1 cellular context compared by ENCODE assay signal in genomic region chr22:39176673-39177455, GRCh38.
TF ChIP-seq lines count a peak whose summit lies in the region.

No MANE protein-coding gene starts in this region.

TF ChIP-seq in HepG2, 621 proteins besides CTCF, POLR2A, EP300 and RAD21 (continued from another document and continues in another):
- TF ChIP-seq, protein P1, sequence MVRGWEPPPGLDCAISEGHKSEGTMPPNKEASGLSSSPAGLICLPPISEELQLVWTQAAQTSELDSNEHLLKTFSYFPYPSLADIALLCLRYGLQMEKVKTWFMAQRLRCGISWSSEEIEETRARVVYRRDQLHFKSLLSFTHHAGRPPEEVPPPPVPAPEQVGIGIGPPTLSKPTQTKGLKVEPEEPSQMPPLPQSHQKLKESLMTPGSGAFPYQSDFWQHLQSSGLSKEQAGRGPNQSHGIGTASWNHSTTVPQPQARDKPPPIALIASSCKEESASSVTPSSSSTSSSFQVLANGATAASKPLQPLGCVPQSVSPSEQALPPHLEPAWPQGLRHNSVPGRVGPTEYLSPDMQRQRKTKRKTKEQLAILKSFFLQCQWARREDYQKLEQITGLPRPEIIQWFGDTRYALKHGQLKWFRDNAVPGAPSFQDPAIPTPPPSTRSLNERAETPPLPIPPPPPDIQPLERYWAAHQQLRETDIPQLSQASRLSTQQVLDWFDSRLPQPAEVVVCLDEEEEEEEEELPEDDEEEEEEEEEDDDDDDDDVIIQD (CRISPR knock-in tag; IDR thresholded peaks at IDR 0.05; ENCODE audit: low read depth): no peak
- TF ChIP-seq ZFP62 (CRISPR knock-in tag; IDR thresholded peaks at IDR 0.05) (no peak), SRSF9 (IDR thresholded peaks at IDR 0.05; ENCODE audit: borderline replicate concordance, insufficient read depth, low read depth, low read length, poor library complexity, severe bottlenecking) (no peak), ZNF562 (CRISPR knock-in tag; IDR thresholded peaks at IDR 0.05; ENCODE audit: borderline replicate concordance) (no peak), POLR2AphosphoS2 (IDR thresholded peaks at IDR 0.05; ENCODE audit: low read depth, low read length) (no peak), KLF11 (CRISPR knock-in tag; IDR thresholded peaks at IDR 0.05) (no peak), ZNF260 (CRISPR knock-in tag; IDR thresholded peaks at IDR 0.05; ENCODE audit: borderline replicate concordance, low read depth) (no peak), SP1 (IDR thresholded peaks at IDR 0.05) (no peak), SP1 (CRISPR knock-in tag; IDR thresholded peaks at IDR 0.05) (no peak), SOX13 (IDR thresholded peaks at IDR 0.05) (no peak), SOX13 (CRISPR knock-in tag; conservative IDR thresholded peaks at IDR 0.05 in 1 of 2, IDR thresholded peaks at IDR 0.05 in 1 of 2) (no peak), KAT8 (CRISPR knock-in tag; IDR thresholded peaks at IDR 0.05) (peak; percentile 7; the same call in 1 of the 2 replicates), MXD1 (CRISPR knock-in tag; IDR thresholded peaks at IDR 0.05) (no peak), ZEB1 (IDR thresholded peaks at IDR 0.05; ENCODE audit: insufficient replicate concordance, low read depth) (no peak), BORCS8-MEF2B (CRISPR knock-in tag; IDR thresholded peaks at IDR 0.05) (no peak), CBX1 (IDR thresholded peaks at IDR 0.05; ENCODE audit: low read depth) (no peak), SOX6 (IDR thresholded peaks at IDR 0.05) (no peak), SOX6 (CRISPR knock-in tag; IDR thresholded peaks at IDR 0.05) (no peak), SP5 (CRISPR knock-in tag; IDR thresholded peaks at IDR 0.05; ENCODE audit: borderline replicate concordance, low read depth) (no peak), SRF (IDR thresholded peaks at IDR 0.05; ENCODE audit: low read depth, low read length) (no peak), TCF7 (IDR thresholded peaks at IDR 0.05; ENCODE audit: low read depth) (no peak), CHD4 (IDR thresholded peaks at IDR 0.05; ENCODE audit: borderline replicate concordance, low read length) (no peak), HMG20B (CRISPR knock-in tag; conservative IDR thresholded peaks at IDR 0.05) (no peak), HDAC2 (CRISPR knock-in tag; IDR thresholded peaks at IDR 0.05) (peak; percentile 5; the same call in 1 of the 2 replicates), ZFAT (CRISPR knock-in tag; conservative IDR thresholded peaks at IDR 0.05) (no peak), ZMYM2 (CRISPR knock-in tag; IDR thresholded peaks at IDR 0.05) (no peak), FOXK2 (IDR thresholded peaks at IDR 0.05) (no peak), ZNF670 (CRISPR knock-in tag; IDR thresholded peaks at IDR 0.05; ENCODE audit: borderline replicate concordance) (no peak), RORA (CRISPR knock-in tag; IDR thresholded peaks at IDR 0.05) (no peak), PTBP1 (IDR thresholded peaks at IDR 0.05; ENCODE audit: low read depth, low read length, poor library complexity, severe bottlenecking) (no peak), CCDC6 (CRISPR knock-in tag; IDR thresholded peaks at IDR 0.05) (no peak), ZBTB44 (CRISPR knock-in tag; IDR thresholded peaks at IDR 0.05) (no peak), ZNF501 (CRISPR knock-in tag; IDR thresholded peaks at IDR 0.05) (0 out of 2 replicates have a peak, but pooled peaks have one; percentile 5), PHF8 (CRISPR knock-in tag; IDR thresholded peaks at IDR 0.05) (no peak), KLF9 (CRISPR knock-in tag; IDR thresholded peaks at IDR 0.05; ENCODE audit: low read depth) (no peak), GMEB1 (CRISPR knock-in tag; IDR thresholded peaks at IDR 0.05; ENCODE audit: borderline replicate concordance) (no peak), GTF3A (CRISPR knock-in tag; conservative IDR thresholded peaks at IDR 0.05) (no peak), DR1 (CRISPR knock-in tag; IDR thresholded peaks at IDR 0.05) (no peak), RNF2 (conservative IDR thresholded peaks at IDR 0.05; ENCODE audit: low read depth) (no peak), PCBP1 (IDR thresholded peaks at IDR 0.05; ENCODE audit: borderline replicate concordance, low read depth, low read length) (no peak), ZNF138 (CRISPR knock-in tag; IDR thresholded peaks at IDR 0.05; ENCODE audit: low read depth) (no peak), ZFX (CRISPR knock-in tag; IDR thresholded peaks at IDR 0.05; ENCODE audit: low read depth) (peak; percentile 40; the same call in 1 of the 2 replicates), KDM1A (CRISPR knock-in tag; IDR thresholded peaks at IDR 0.05) (no peak), NR1H2 (CRISPR knock-in tag; IDR thresholded peaks at IDR 0.05; ENCODE audit: borderline replicate concordance, low read depth) (no peak), SNAI1 (CRISPR knock-in tag; IDR thresholded peaks at IDR 0.05; ENCODE audit: borderline replicate concordance) (no peak), FOXM1 (CRISPR knock-in tag; IDR thresholded peaks at IDR 0.05) (no peak), ATM (IDR thresholded peaks at IDR 0.05; ENCODE audit: borderline replicate concordance) (no peak)
- TF ChIP-seq, protein P2, sequence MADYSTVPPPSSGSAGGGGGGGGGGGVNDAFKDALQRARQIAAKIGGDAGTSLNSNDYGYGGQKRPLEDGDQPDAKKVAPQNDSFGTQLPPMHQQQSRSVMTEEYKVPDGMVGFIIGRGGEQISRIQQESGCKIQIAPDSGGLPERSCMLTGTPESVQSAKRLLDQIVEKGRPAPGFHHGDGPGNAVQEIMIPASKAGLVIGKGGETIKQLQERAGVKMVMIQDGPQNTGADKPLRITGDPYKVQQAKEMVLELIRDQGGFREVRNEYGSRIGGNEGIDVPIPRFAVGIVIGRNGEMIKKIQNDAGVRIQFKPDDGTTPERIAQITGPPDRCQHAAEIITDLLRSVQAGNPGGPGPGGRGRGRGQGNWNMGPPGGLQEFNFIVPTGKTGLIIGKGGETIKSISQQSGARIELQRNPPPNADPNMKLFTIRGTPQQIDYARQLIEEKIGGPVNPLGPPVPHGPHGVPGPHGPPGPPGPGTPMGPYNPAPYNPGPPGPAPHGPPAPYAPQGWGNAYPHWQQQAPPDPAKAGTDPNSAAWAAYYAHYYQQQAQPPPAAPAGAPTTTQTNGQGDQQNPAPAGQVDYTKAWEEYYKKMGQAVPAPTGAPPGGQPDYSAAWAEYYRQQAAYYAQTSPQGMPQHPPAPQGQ (CRISPR knock-in tag; IDR thresholded peaks at IDR 0.05; ENCODE audit: borderline replicate concordance): no peak
- TF ChIP-seq, protein P3, sequence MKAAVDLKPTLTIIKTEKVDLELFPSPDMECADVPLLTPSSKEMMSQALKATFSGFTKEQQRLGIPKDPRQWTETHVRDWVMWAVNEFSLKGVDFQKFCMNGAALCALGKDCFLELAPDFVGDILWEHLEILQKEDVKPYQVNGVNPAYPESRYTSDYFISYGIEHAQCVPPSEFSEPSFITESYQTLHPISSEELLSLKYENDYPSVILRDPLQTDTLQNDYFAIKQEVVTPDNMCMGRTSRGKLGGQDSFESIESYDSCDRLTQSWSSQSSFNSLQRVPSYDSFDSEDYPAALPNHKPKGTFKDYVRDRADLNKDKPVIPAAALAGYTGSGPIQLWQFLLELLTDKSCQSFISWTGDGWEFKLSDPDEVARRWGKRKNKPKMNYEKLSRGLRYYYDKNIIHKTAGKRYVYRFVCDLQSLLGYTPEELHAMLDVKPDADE (CRISPR knock-in tag; IDR thresholded peaks at IDR 0.05): no peak
- TF ChIP-seq, protein P4, sequence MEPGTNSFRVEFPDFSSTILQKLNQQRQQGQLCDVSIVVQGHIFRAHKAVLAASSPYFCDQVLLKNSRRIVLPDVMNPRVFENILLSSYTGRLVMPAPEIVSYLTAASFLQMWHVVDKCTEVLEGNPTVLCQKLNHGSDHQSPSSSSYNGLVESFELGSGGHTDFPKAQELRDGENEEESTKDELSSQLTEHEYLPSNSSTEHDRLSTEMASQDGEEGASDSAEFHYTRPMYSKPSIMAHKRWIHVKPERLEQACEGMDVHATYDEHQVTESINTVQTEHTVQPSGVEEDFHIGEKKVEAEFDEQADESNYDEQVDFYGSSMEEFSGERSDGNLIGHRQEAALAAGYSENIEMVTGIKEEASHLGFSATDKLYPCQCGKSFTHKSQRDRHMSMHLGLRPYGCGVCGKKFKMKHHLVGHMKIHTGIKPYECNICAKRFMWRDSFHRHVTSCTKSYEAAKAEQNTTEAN (CRISPR knock-in tag; conservative IDR thresholded peaks at IDR 0.05): no peak
- TF ChIP-seq, protein P5, sequence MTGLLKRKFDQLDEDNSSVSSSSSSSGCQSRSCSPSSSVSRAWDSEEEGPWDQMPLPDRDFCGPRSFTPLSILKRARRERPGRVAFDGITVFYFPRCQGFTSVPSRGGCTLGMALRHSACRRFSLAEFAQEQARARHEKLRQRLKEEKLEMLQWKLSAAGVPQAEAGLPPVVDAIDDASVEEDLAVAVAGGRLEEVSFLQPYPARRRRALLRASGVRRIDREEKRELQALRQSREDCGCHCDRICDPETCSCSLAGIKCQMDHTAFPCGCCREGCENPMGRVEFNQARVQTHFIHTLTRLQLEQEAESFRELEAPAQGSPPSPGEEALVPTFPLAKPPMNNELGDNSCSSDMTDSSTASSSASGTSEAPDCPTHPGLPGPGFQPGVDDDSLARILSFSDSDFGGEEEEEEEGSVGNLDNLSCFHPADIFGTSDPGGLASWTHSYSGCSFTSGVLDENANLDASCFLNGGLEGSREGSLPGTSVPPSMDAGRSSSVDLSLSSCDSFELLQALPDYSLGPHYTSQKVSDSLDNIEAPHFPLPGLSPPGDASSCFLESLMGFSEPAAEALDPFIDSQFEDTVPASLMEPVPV (CRISPR knock-in tag; IDR thresholded peaks at IDR 0.05): 0 out of 2 replicates have a peak, but pooled peaks have one; percentile 51
- TF ChIP-seq, protein P6, sequence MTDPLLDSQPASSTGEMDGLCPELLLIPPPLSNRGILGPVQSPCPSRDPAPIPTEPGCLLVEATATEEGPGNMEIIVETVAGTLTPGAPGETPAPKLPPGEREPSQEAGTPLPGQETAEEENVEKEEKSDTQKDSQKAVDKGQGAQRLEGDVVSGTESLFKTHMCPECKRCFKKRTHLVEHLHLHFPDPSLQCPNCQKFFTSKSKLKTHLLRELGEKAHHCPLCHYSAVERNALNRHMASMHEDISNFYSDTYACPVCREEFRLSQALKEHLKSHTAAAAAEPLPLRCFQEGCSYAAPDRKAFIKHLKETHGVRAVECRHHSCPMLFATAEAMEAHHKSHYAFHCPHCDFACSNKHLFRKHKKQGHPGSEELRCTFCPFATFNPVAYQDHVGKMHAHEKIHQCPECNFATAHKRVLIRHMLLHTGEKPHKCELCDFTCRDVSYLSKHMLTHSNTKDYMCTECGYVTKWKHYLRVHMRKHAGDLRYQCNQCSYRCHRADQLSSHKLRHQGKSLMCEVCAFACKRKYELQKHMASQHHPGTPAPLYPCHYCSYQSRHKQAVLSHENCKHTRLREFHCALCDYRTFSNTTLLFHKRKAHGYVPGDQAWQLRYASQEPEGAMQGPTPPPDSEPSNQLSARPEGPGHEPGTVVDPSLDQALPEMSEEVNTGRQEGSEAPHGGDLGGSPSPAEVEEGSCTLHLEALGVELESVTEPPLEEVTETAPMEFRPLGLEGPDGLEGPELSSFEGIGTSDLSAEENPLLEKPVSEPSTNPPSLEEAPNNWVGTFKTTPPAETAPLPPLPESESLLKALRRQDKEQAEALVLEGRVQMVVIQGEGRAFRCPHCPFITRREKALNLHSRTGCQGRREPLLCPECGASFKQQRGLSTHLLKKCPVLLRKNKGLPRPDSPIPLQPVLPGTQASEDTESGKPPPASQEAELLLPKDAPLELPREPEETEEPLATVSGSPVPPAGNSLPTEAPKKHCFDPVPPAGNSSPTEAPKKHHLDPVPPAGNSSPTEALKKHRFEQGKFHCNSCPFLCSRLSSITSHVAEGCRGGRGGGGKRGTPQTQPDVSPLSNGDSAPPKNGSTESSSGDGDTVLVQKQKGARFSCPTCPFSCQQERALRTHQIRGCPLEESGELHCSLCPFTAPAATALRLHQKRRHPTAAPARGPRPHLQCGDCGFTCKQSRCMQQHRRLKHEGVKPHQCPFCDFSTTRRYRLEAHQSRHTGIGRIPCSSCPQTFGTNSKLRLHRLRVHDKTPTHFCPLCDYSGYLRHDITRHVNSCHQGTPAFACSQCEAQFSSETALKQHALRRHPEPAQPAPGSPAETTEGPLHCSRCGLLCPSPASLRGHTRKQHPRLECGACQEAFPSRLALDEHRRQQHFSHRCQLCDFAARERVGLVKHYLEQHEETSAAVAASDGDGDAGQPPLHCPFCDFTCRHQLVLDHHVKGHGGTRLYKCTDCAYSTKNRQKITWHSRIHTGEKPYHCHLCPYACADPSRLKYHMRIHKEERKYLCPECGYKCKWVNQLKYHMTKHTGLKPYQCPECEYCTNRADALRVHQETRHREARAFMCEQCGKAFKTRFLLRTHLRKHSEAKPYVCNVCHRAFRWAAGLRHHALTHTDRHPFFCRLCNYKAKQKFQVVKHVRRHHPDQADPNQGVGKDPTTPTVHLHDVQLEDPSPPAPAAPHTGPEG (CRISPR knock-in tag; IDR thresholded peaks at IDR 0.05): no peak
- TF ChIP-seq, protein P7, sequence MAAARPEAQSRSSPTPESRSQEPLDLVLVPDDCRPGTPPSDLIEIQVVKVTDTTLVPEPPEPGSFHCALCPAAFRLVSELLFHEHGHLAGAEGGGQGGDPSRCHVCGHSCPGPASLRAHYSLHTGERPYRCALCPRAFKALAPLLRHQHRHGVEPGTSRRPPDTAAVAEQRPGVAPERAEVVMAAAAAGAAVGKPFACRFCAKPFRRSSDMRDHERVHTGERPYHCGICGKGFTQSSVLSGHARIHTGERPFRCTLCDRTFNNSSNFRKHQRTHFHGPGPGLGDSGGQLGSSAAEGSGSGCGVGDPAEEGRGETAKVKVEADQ (CRISPR knock-in tag; IDR thresholded peaks at IDR 0.05; ENCODE audit: borderline replicate concordance): no peak
